Comparison of ENCODE assay signal across 20 cellular contexts in genomic region chr14:68240388-68240787, GRCh38.
DNase-seq lines count a peak whose midpoint lies in the region; ATAC-seq and TF ChIP-seq lines count a peak whose summit lies in the region.
"Had no signal": no experiment of that assay in that cellular context is flagged by ENCODE, and none has a peak within 500 bp of the region (broad histone marks: within the 10 kb centered on the region; RNA-seq: fewer than 3 reads in every experiment).

No MANE protein-coding gene starts in this region.

- H3K79me2 ChIP-seq in mammary epithelial cell (ENCODE audit: insufficient read depth, low read length): no peaks in the 10 kb centered on the region
- H3K79me2 ChIP-seq in PC-9 (ENCODE audit: low read depth): no peaks in the 10 kb centered on the region

- POLR2A ChIA-PET in PC-9 (lab: Charles Lee; ENCODE audit: unreplicated experiment): no interaction called here

- dilution Hi-C loops in mammary epithelial cell (cut with HindIII; ENCODE audit: low sequenced_read_pairs): loop anchor here (25.0 kb wide), 1 partner anchor 303 kb away; no protein-coding TSS in a partner anchor

- no peak for DNase-seq in breast epithelium (ENCODE audit: low spot score in 2 of 2)
- no peak for DNase-seq in mammary epithelial cell
- no peak for DNase-seq in psoas muscle
- DNase-seq in type B pancreatic cell (ENCODE audit: extremely low spot score, unreplicated experiment): no peak
- DNase-seq in PC-9: no peak
- DNase-seq in activated CD8-positive, alpha-beta memory T cell treated with anti-CD3 and anti-CD28 coated beads, Interleukin-2, amount 50 U/mL, for 4 hours: no peak
- DNase-seq: activated CD4-positive, alpha-beta T cell treated with anti-CD3 and anti-CD28 coated beads for 48 hours; activated naive CD8-positive, alpha-beta T cell treated with anti-CD3 and anti-CD28 coated beads, Interleukin-2, amount 50 U/mL, for 24 hours; BE2C; cortex of kidney; foreskin fibroblast; kidney; NCI-H146; NCI-H526; retina; SHP77; thyroid gland had no signal

- no peak overlapping the region for H3K9ac ChIP-seq in mammary epithelial cell (ENCODE audit: insufficient read depth, low read length)

- peaks cover 7% of the 10 kb centered on the region for H3K9me3 Mint-ChIP-seq in type B pancreatic cell
- H3K9me3 Mint-ChIP-seq: activated naive CD8-positive, alpha-beta T cell treated with anti-CD3 and anti-CD28 coated beads, Interleukin-2, amount 50 U/mL, for 24 hours had no signal

- ATAC-seq in psoas muscle (no peak), HG03439 (IDR thresholded peaks at IDR 0.05; ENCODE audit: unreplicated experiment) (no peak)
- ATAC-seq: activated naive CD8-positive, alpha-beta T cell treated with anti-CD3 and anti-CD28 coated beads, Interleukin-2, amount 50 U/mL, for 24 hours had no signal

- H4K20me1 ChIP-seq in mammary epithelial cell (ENCODE audit: insufficient read depth, low read length) (no peaks in the 10 kb centered on the region), PC-9 (ENCODE audit: insufficient read depth) (no peaks in the 10 kb centered on the region)

- H3K27me3 ChIP-seq in breast epithelium (no peaks in the 10 kb centered on the region), mammary epithelial cell (ENCODE audit: insufficient read depth, low read length) (no peaks in the 10 kb centered on the region), psoas muscle (ENCODE audit: insufficient read depth in 3 of 3, low read length in 2 of 3) (no peaks in the 10 kb centered on the region), PC-9 (ENCODE audit: insufficient read depth, low read depth) (no peaks in the 10 kb centered on the region)
- H3K27me3 ChIP-seq: BE2C, thyroid gland had no signal

- no peaks in the 10 kb centered on the region for H3K27me3 Mint-ChIP-seq in type B pancreatic cell
- H3K27me3 Mint-ChIP-seq: activated naive CD8-positive, alpha-beta T cell treated with anti-CD3 and anti-CD28 coated beads, Interleukin-2, amount 50 U/mL, for 24 hours had no signal

- TF ChIP-seq CTCF in breast epithelium (IDR thresholded peaks at IDR 0.05) (no peak), mammary epithelial cell (conservative IDR thresholded peaks at IDR 0.05 in 1 of 2, IDR thresholded peaks at IDR 0.05 in 1 of 2; ENCODE audit: extremely low read depth in 1 of 2, insufficient read depth in 1 of 2, low read depth in 1 of 2, low read length in 2 of 2) (no peak), psoas muscle (IDR thresholded peaks at IDR 0.05) (no peak), type B pancreatic cell (conservative IDR thresholded peaks at IDR 0.05) (no peak), PC-9 (conservative IDR thresholded peaks at IDR 0.05) (no peak)

- no peak overlapping the region for H3K4me3 ChIP-seq in breast epithelium
- no peak overlapping the region for H3K4me3 ChIP-seq in mammary epithelial cell (replicated peaks in 1 of 3; ENCODE audit: insufficient read depth in 1 of 3, low read depth in 2 of 3, low read length in 3 of 3)
- no peak overlapping the region for H3K4me3 ChIP-seq in mesodermal cell (ENCODE audit: extremely low read depth, insufficient read depth, low read length, poor library complexity, severe bottlenecking)
- H3K4me3 ChIP-seq in psoas muscle: no peak overlapping the region
- no peak overlapping the region for H3K4me3 ChIP-seq in PC-9
- H3K4me3 ChIP-seq: thyroid gland had no signal

- H3K4me1 ChIP-seq in breast epithelium (peaks cover 0 to 18% of the 10 kb centered on the region in 2 donors), mammary epithelial cell (ENCODE audit: insufficient read depth, low read length) (peaks cover under 1% of the 10 kb centered on the region), mesodermal cell (ENCODE audit: control insufficient read depth, insufficient read depth, low read length, poor library complexity, severe bottlenecking) (peaks cover 16% of the 10 kb centered on the region), psoas muscle (peaks cover 70% of the 10 kb centered on the region), PC-9 (replicated peaks; ENCODE audit: insufficient read depth) (no peaks in the 10 kb centered on the region)

- H2AFZ ChIP-seq in mammary epithelial cell (ENCODE audit: low read depth, low read length): no peak overlapping the region
- no peak overlapping the region for H2AFZ ChIP-seq in PC-9

- H3K9me3 ChIP-seq in breast epithelium: no peaks in the 10 kb centered on the region
- no peaks in the 10 kb centered on the region for H3K9me3 ChIP-seq in mammary epithelial cell (replicated peaks; ENCODE audit: insufficient read depth, low read length)
- H3K9me3 ChIP-seq in mesodermal cell (ENCODE audit: control insufficient read depth, low read length): no peaks in the 10 kb centered on the region
- H3K9me3 ChIP-seq in psoas muscle: no peaks in the 10 kb centered on the region
- no peaks in the 10 kb centered on the region; the same call in none of the 2 replicates for H3K9me3 ChIP-seq in PC-9 (ENCODE audit: insufficient read depth, low read depth)
- H3K9me3 ChIP-seq: BE2C, thyroid gland had no signal

- H3K27ac Mint-ChIP-seq in type B pancreatic cell: peak overlapping the region; percentile 11
- H3K27ac Mint-ChIP-seq: activated naive CD8-positive, alpha-beta T cell treated with anti-CD3 and anti-CD28 coated beads, Interleukin-2, amount 50 U/mL, for 24 hours had no signal

- BruUV-seq in mammary epithelial cell (replicated peaks; lab: Mats Ljungman, UMichigan) (no TSS peak), PC-9 (replicated peaks; lab: Mats Ljungman, UMichigan) (no TSS peak)

- H3F3A ChIP-seq in PC-9 (ENCODE audit: insufficient read depth, low read depth): peaks cover 4% of the 10 kb centered on the region; the same call in 1 of the 2 replicates

- H3K9me2 ChIP-seq in PC-9 (ENCODE audit: insufficient read depth): no peaks in the 10 kb centered on the region

- WGBS in mammary epithelial cell (ENCODE audit: low coverage, missing lambda C conversion rate): 97% methylated on average over 4 of the region's 4 CpGs
- 92 to 94% methylated on average over 2 of the region's 4 CpGs for WGBS in mesodermal cell (ENCODE audit: insufficient coverage in 2 of 2), 2 experiments
- 46 to 64% (median 50%) methylated on average over 4 of the region's 4 CpGs for WGBS in psoas muscle, 3 donors

- peaks cover 50% of the 10 kb centered on the region for H3K4me1 Mint-ChIP-seq in type B pancreatic cell (ENCODE audit: unreplicated experiment)

- H3K4me3 Mint-ChIP-seq in type B pancreatic cell: no peak overlapping the region
- H3K4me3 Mint-ChIP-seq: activated naive CD8-positive, alpha-beta T cell treated with anti-CD3 and anti-CD28 coated beads, Interleukin-2, amount 50 U/mL, for 24 hours had no signal

- intact Hi-C loops in breast epithelium (cut with DNase I; ENCODE audit: low total_unique reads) (no loop called here), mammary epithelial cell (cut with micrococcal nuclease) (no loop called here), psoas muscle (cut with DNase I) (loop anchor here (10.0 kb wide), 2 partner anchors 156 to 304 kb away; no protein-coding TSS in a partner anchor), PC-9 (cut with micrococcal nuclease; ENCODE audit: unreplicated experiment) (no loop called here)

- H3K4me2 ChIP-seq in mammary epithelial cell (ENCODE audit: insufficient read depth, low read depth, low read length) (no peak overlapping the region), PC-9 (no peak overlapping the region)

- CTCF ChIA-PET in mammary epithelial cell (lab: Charles Lee; ENCODE audit: low non-redundant PET): no interaction called here
- CTCF ChIA-PET in PC-9 (lab: Charles Lee): no interaction called here

- H3K36me3 ChIP-seq in breast epithelium (no peaks in the 10 kb centered on the region), mammary epithelial cell (ENCODE audit: insufficient read depth, low read length) (no peaks in the 10 kb centered on the region), mesodermal cell (ENCODE audit: control insufficient read depth, insufficient read depth, low read length) (no peaks in the 10 kb centered on the region), psoas muscle (ENCODE audit: insufficient read depth in 1 of 2, low read depth in 1 of 2) (no peaks in the 10 kb centered on the region), PC-9 (ENCODE audit: low read depth) (no peaks in the 10 kb centered on the region)
- H3K36me3 ChIP-seq: BE2C, thyroid gland had no signal

- H3K36me3 Mint-ChIP-seq in type B pancreatic cell: peaks cover 12% of the 10 kb centered on the region

- in situ Hi-C loops in mammary epithelial cell (cut with MboI; ENCODE audit: low sequenced_read_pairs in 2 of 2): loop anchor here in 1 of 2 donors (10.0 kb wide), 2 partner anchors 306 to 584 kb away; no protein-coding TSS in a partner anchor

- TF ChIP-seq POLR2A in breast epithelium (IDR thresholded peaks at IDR 0.05): no peak

- H3K27ac ChIP-seq in breast epithelium (peak overlapping the region; percentile 74 to 85), mammary epithelial cell (ENCODE audit: insufficient read depth, low read depth, low read length) (no peak overlapping the region), mesodermal cell (ENCODE audit: low read depth, low read length, severe bottlenecking) (peak overlapping the region; percentile 61), psoas muscle (peak overlapping the region; percentile 89), PC-9 (no peak overlapping the region)
- H3K27ac ChIP-seq: 22Rv1 had no signal

Comparison
In these comparisons a context has a peak if more than half of its experiments do, and no peak if none do; other contexts are left out.
1. H3K27ac ChIP-seq: peak in breast epithelium (2 of 2), mesodermal cell (single experiment) and psoas muscle (single experiment); none in mammary epithelial cell (single experiment) and PC-9 (single experiment).
2. intact Hi-C loops: an anchor here in psoas muscle (10.0 kb wide); none called in breast epithelium, mammary epithelial cell and PC-9.